In the genomic region with DNA sequence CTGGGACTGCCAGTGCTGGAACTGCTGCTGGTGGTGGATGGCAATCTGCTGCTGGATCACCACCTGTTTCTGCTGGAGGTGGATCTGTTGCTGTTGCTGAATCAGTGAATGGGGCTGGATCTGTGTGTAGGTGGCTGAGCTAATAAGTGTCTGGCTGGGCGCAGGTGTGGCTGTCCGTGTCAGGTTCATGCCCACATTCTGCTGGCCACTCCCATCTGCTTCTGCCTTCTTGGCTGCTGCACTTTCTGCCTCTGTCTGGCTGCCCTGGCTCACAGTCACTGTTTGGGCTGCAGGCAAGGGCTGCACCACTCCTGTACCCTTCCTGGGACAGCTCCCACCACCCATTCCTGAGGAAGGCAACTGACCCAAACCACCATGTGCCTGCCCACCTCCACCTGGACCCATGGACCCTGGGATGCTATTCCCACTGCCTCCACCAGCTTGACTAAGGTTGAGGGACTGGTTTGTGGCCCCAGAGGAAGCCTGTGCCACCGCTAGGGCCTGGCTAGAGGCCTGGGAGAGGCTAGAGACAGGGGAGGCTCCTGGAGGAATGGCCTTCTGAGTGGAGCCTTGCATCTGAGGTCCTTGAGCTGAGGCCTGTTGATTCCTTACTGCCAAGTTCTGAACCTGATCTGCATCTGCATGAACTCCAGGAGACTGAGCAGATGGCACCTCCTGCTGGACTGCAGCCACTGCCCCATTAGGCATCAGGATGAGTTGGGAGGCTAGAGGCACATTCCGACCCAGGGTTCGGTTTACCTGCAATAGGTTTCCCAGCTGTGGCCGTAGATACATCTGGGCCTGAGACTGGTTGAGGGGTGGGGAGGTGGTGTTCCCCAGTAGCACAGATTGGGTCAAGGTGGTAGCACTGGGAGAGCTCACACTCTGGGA, we compare ENCODE assay signal across 14 cellular contexts. TPM values are rescaled to one million over a fixed set of nuclear protein-coding genes. Genes with fewer than 3 reads are reported as not detected.
DNase-seq lines count a peak whose midpoint lies in the region; ATAC-seq, FAIRE-seq and TF ChIP-seq lines count a peak whose summit lies in the region.
"Not testable (repeated sequence)": the region's sequence is repeated elsewhere in the genome, so short reads cannot be mapped to it uniquely, and the experiment has no call there.
"Had no signal": no experiment of that assay in that cellular context is flagged by ENCODE, and none has a peak within 500 bp of the region (broad histone marks: within the 10 kb centered on the region; RNA-seq: fewer than 3 reads in every experiment).

No MANE protein-coding gene starts in this region.

- 100% methylated on average over 2 of the region's 6 CpGs for WGBS in HepG2 (ENCODE audit: low lambda C conversion rate)

- H3K36me3 Mint-ChIP-seq in WTC11; nephron (ENCODE audit: low read depth); stimulated activated memory B cell treated with anti-CD40 and anti-IgM and Interleukin-4, amounts not matched to agents 10 μg/mL and 1 μg/mL and 100 μg/mL, for 72 hours: not testable (repeated sequence)

- H3K4me1 ChIP-seq in HepG2 (ENCODE audit: insufficient read depth, low read length) = not testable (repeated sequence)

- not testable (repeated sequence) for BruUV-seq in HepG2 (replicated peaks; lab: Mats Ljungman, UMichigan)

- H3K79me2 ChIP-seq in HepG2 (ENCODE audit: insufficient read depth, low read length) = not testable (repeated sequence)

- H2AFZ ChIP-seq in HepG2 (ENCODE audit: low read length) = not testable (repeated sequence)

- H3K27ac Mint-ChIP-seq in WTC11; nephron; stimulated activated memory B cell treated with anti-CD40 and anti-IgM and Interleukin-4, amounts not matched to agents 10 μg/mL and 1 μg/mL and 100 μg/mL, for 72 hours: not testable (repeated sequence)

- not testable (repeated sequence) for H3K9me3 ChIP-seq in HepG2 (ENCODE audit: low read length)

- TF ChIP-seq RAD21 in Ishikawa (IDR thresholded peaks at IDR 0.05; ENCODE audit: low read depth) = peak; percentile 20; the same call in 1 of the 2 replicates
- not testable (repeated sequence) for TF ChIP-seq RAD21 in HepG2 (CRISPR knock-in tag; IDR thresholded peaks at IDR 0.05)

- H3K27ac ChIP-seq in HepG2 (ENCODE audit: extremely low read length, insufficient read depth, low read length) = not testable (repeated sequence)

- FAIRE-seq in HepG2 (lab: Jason Lieb, UNC) = not testable (repeated sequence)
- peak; percentile 73 for FAIRE-seq in urothelium cell line (lab: Jason Lieb, UNC)

- TF ChIP-seq EP300 in Ishikawa (IDR thresholded peaks at IDR 0.05; ENCODE audit: borderline replicate concordance); HepG2 (IDR thresholded peaks at IDR 0.05; ENCODE audit: low read depth in 2 of 2, low read length in 2 of 2); HepG2 (CRISPR knock-in tag; IDR thresholded peaks at IDR 0.05; ENCODE audit: borderline replicate concordance): not testable (repeated sequence)

- not testable (repeated sequence) for H3K9me3 Mint-ChIP-seq in WTC11; nephron; stimulated activated memory B cell treated with anti-CD40 and anti-IgM and Interleukin-4, amounts not matched to agents 10 μg/mL and 1 μg/mL and 100 μg/mL, for 72 hours

- H3K27me3 ChIP-seq in HepG2 (ENCODE audit: control insufficient read depth in 1 of 2, insufficient read depth in 2 of 2, low read length in 2 of 2) = not testable (repeated sequence)

- H3K4me3 ChIP-seq in HepG2 (replicated peaks in 1 of 3; ENCODE audit: insufficient read depth in 1 of 3, low read depth in 2 of 3, low read length in 3 of 3) = not testable (repeated sequence)

- intact Hi-C loops in HepG2 (cut with micrococcal nuclease; ENCODE audit: unreplicated experiment) = not testable (repeated sequence)

- peaks cover 20% of the 10 kb centered on the region for H3K4me1 Mint-ChIP-seq in WTC11
- H3K4me1 Mint-ChIP-seq in nephron; stimulated activated memory B cell treated with anti-CD40 and anti-IgM and Interleukin-4, amounts not matched to agents 10 μg/mL and 1 μg/mL and 100 μg/mL, for 72 hours: not testable (repeated sequence)

- not testable (repeated sequence) for H3K4me2 ChIP-seq in HepG2 (ENCODE audit: low read depth, low read length)

- POLR2A ChIA-PET in WTC11 (lab: Charles Lee); HepG2 (lab: Yijun Ruan, JAX): not testable (repeated sequence)

- not testable (repeated sequence) for TF ChIP-seq CTCF in WTC11 (IDR thresholded peaks at IDR 0.05); nephron (IDR thresholded peaks at IDR 0.05; ENCODE audit: unreplicated experiment in 3 of 3)
- TF ChIP-seq CTCF in HepG2 (CRISPR knock-in tag; IDR thresholded peaks at IDR 0.05) = peak; percentile 17; the same call in 1 of the 2 replicates

- H3K9ac ChIP-seq in HepG2 (ENCODE audit: insufficient read depth, low read depth, low read length) = not testable (repeated sequence)

- TF ChIP-seq POLR2A in HepG2 (IDR thresholded peaks at IDR 0.05; ENCODE audit: insufficient read depth in 1 of 2, low read depth in 2 of 2, low read length in 2 of 2) = not testable (repeated sequence)

- CTCF ChIA-PET in WTC11 (lab: Charles Lee); HepG2 (lab: Yijun Ruan, JAX; ENCODE audit: low intra/inter-chr PET ratio, low total read pairs): not testable (repeated sequence)

- in situ Hi-C loops in HepG2 (cut with HindIII; ENCODE audit: extremely low pct_ligation_motif_present, low pct_unique_long_range_greater_than_20kb) = not testable (repeated sequence)

- H4K20me1 ChIP-seq in HepG2 (ENCODE audit: insufficient read depth, low read length) = not testable (repeated sequence)

- DNase-seq in Daoy (ENCODE audit: low read depth) = peak; percentile 4
- DNase-seq in WTC11 (ENCODE audit: low spot score) = peak; percentile 19
- not testable (repeated sequence) for DNase-seq in HepG2 (ENCODE audit: low spot score); urothelium cell line (ENCODE audit: low spot score)

- not testable (repeated sequence) for H3K36me3 ChIP-seq in HepG2 (replicated peaks in 1 of 2; ENCODE audit: control insufficient read depth in 1 of 2, insufficient read depth in 2 of 2, low read length in 2 of 2)

- H3K27me3 Mint-ChIP-seq in WTC11 (ENCODE audit: low read depth); nephron (ENCODE audit: low read depth): not testable (repeated sequence)
- peaks cover 37% of the 10 kb centered on the region for H3K27me3 Mint-ChIP-seq in stimulated activated memory B cell treated with anti-CD40 and anti-IgM and Interleukin-4, amounts not matched to agents 10 μg/mL and 1 μg/mL and 100 μg/mL, for 72 hours

- ATAC-seq in WTC11 (peak; percentile 11), esophagus mucosa (peak; percentile 69), HepG2 (peak; percentile 60)
- ATAC-seq in stimulated activated memory B cell treated with anti-CD40 and anti-IgM and Interleukin-4, amounts not matched to agents 10 μg/mL and 1 μg/mL and 100 μg/mL, for 72 hours = peak; percentile 7

- H3K4me3 Mint-ChIP-seq in WTC11; stimulated activated memory B cell treated with anti-CD40 and anti-IgM and Interleukin-4, amounts not matched to agents 10 μg/mL and 1 μg/mL and 100 μg/mL, for 72 hours: not testable (repeated sequence)
- peak overlapping the region in 2 of 3 experiments; percentile 25 to 40 for H3K4me3 Mint-ChIP-seq in nephron

RNA-seq across cellular contexts. Expression of gene OR6C76, which starts 12.3 kb away (rescaled TPM):
- total RNA-seq in Daoy (2014; rRNA removed; shearing (Covaris generic)) = not detected in 2 replicates
- total RNA-seq in WTC11 (2021) (not detected in 3 replicates), esophagus mucosa (not detected), HepG2 (2016; rRNA removed; fragmentation: Illumina TruSeq; extraction: Trizol) (not detected in 2 replicates)
- total RNA-seq in HepG2 (2016; cell fraction: cytosol; rRNA removed; fragmentation: Illumina TruSeq; extraction: Trizol; ENCODE audit: low read depth) = not detected in 2 replicates
- not detected in 2 replicates for total RNA-seq in HepG2 (2016; cell fraction: insoluble cytoplasmic fraction; rRNA removed; fragmentation: Illumina TruSeq; extraction: Trizol)
- total RNA-seq in HepG2 (2016; cell fraction: membrane; rRNA removed; fragmentation: Illumina TruSeq; extraction: Trizol) = not detected in 2 replicates
- total RNA-seq in HepG2 (2016; cell fraction: nucleus; rRNA removed; fragmentation: Illumina TruSeq; extraction: Trizol) = not detected in 2 replicates
- polyA plus RNA-seq in HepG2 (2011; rRNA removed) = not detected in 2 replicates
- polyA plus RNA-seq in HepG2 (2011; cell fraction: cytosol; rRNA removed) = not detected in 2 replicates
- not detected in 2 replicates for polyA plus RNA-seq in HepG2 (2011; cell fraction: nucleus; rRNA removed)
- not detected in 2 replicates for polyA plus RNA-seq in HepG2 (2012)
- not detected in 2 replicates for polyA plus RNA-seq in HepG2 (2016; cell fraction: cytosol; fragmentation: Illumina TruSeq; extraction: Trizol; ENCODE audit: low read depth)
- polyA plus RNA-seq in HepG2 (2016; cell fraction: insoluble cytoplasmic fraction; fragmentation: Illumina TruSeq; extraction: Trizol; ENCODE audit: low read depth) = not detected in 2 replicates
- polyA plus RNA-seq in HepG2 (2016; cell fraction: membrane; fragmentation: Illumina TruSeq; extraction: Trizol; ENCODE audit: low read depth) = not detected in 2 replicates
- not detected in 2 replicates for polyA plus RNA-seq in HepG2 (2016; cell fraction: nucleus; fragmentation: Illumina TruSeq; extraction: Trizol; ENCODE audit: insufficient read depth, low read depth)
- polyA minus RNA-seq in HepG2 (2011; rRNA and poly(A)+ RNA removed; ENCODE audit: low replicate concordance) = not detected in 2 replicates
- not detected in 2 replicates for polyA minus RNA-seq in HepG2 (2011; cell fraction: cytosol; rRNA and poly(A)+ RNA removed)
- not detected in 2 replicates for polyA minus RNA-seq in HepG2 (2011; cell fraction: nucleus; rRNA and poly(A)+ RNA removed)
- total RNA-seq: CD8-positive, alpha-beta T cell; IMR-90 had no signal
- polyA plus RNA-seq: A549, AG04450, BJ, CD14-positive monocyte, IMR-90 had no signal

RNA-seq across cellular contexts. Expression of gene OR6C65, which starts 13.4 kb away (rescaled TPM):
- total RNA-seq in Daoy (2014; rRNA removed; shearing (Covaris generic)) = not detected in 2 replicates
- total RNA-seq in WTC11 (2021) = not detected in 3 replicates
- not detected for total RNA-seq in esophagus mucosa
- not detected in 2 replicates for total RNA-seq in HepG2 (2016; rRNA removed; fragmentation: Illumina TruSeq; extraction: Trizol)
- total RNA-seq in HepG2 (2016; cell fraction: cytosol; rRNA removed; fragmentation: Illumina TruSeq; extraction: Trizol; ENCODE audit: low read depth) = not detected in 2 replicates
- not detected in 2 replicates for total RNA-seq in HepG2 (2016; cell fraction: insoluble cytoplasmic fraction; rRNA removed; fragmentation: Illumina TruSeq; extraction: Trizol)
- not detected in 2 replicates for total RNA-seq in HepG2 (2016; cell fraction: membrane; rRNA removed; fragmentation: Illumina TruSeq; extraction: Trizol)
- total RNA-seq in HepG2 (2016; cell fraction: nucleus; rRNA removed; fragmentation: Illumina TruSeq; extraction: Trizol) = not detected in 2 replicates
- polyA plus RNA-seq in HepG2 (2011; rRNA removed) = not detected in 2 replicates
- not detected in 2 replicates for polyA plus RNA-seq in HepG2 (2011; cell fraction: cytosol; rRNA removed)
- not detected in 2 replicates for polyA plus RNA-seq in HepG2 (2011; cell fraction: nucleus; rRNA removed)
- not detected in 2 replicates for polyA plus RNA-seq in HepG2 (2012)
- polyA plus RNA-seq in HepG2 (2016; cell fraction: cytosol; fragmentation: Illumina TruSeq; extraction: Trizol; ENCODE audit: low read depth) = not detected in 2 replicates
- not detected in 2 replicates for polyA plus RNA-seq in HepG2 (2016; cell fraction: insoluble cytoplasmic fraction; fragmentation: Illumina TruSeq; extraction: Trizol; ENCODE audit: low read depth)
- polyA plus RNA-seq in HepG2 (2016; cell fraction: membrane; fragmentation: Illumina TruSeq; extraction: Trizol; ENCODE audit: low read depth) = not detected in 2 replicates
- not detected in 2 replicates for polyA plus RNA-seq in HepG2 (2016; cell fraction: nucleus; fragmentation: Illumina TruSeq; extraction: Trizol; ENCODE audit: insufficient read depth, low read depth)
- not detected in 2 replicates for polyA minus RNA-seq in HepG2 (2011; rRNA and poly(A)+ RNA removed; ENCODE audit: low replicate concordance)
- not detected in 2 replicates for polyA minus RNA-seq in HepG2 (2011; cell fraction: cytosol; rRNA and poly(A)+ RNA removed)
- not detected in 2 replicates for polyA minus RNA-seq in HepG2 (2011; cell fraction: nucleus; rRNA and poly(A)+ RNA removed)
- total RNA-seq: CD8-positive, alpha-beta T cell; IMR-90 had no signal
- polyA plus RNA-seq: A549, AG04450, BJ, CD14-positive monocyte, IMR-90 had no signal

RNA-seq across cellular contexts. Expression of gene OR6C2, which starts 30.1 kb away (rescaled TPM):
- not detected in 2 replicates for total RNA-seq in Daoy (2014; rRNA removed; shearing (Covaris generic))
- not detected in 3 replicates for total RNA-seq in WTC11 (2021)
- 0.12 TPM for total RNA-seq in esophagus mucosa
- not detected in 2 replicates for total RNA-seq in HepG2 (2016; rRNA removed; fragmentation: Illumina TruSeq; extraction: Trizol)
- not detected in 2 replicates for total RNA-seq in HepG2 (2016; cell fraction: cytosol; rRNA removed; fragmentation: Illumina TruSeq; extraction: Trizol; ENCODE audit: low read depth)
- not detected in 2 replicates for total RNA-seq in HepG2 (2016; cell fraction: insoluble cytoplasmic fraction; rRNA removed; fragmentation: Illumina TruSeq; extraction: Trizol)
- total RNA-seq in HepG2 (2016; cell fraction: membrane; rRNA removed; fragmentation: Illumina TruSeq; extraction: Trizol) = not detected in 2 replicates
- total RNA-seq in HepG2 (2016; cell fraction: nucleus; rRNA removed; fragmentation: Illumina TruSeq; extraction: Trizol) = not detected in 2 replicates
- polyA plus RNA-seq in HepG2 (2011; rRNA removed) = not detected in 2 replicates
- not detected in 2 replicates for polyA plus RNA-seq in HepG2 (2011; cell fraction: cytosol; rRNA removed)
- not detected in 2 replicates for polyA plus RNA-seq in HepG2 (2011; cell fraction: nucleus; rRNA removed)
- polyA plus RNA-seq in HepG2 (2012) = not detected in 2 replicates
- polyA plus RNA-seq in HepG2 (2016; cell fraction: cytosol; fragmentation: Illumina TruSeq; extraction: Trizol; ENCODE audit: low read depth) = not detected in 2 replicates
- not detected in 2 replicates for polyA plus RNA-seq in HepG2 (2016; cell fraction: insoluble cytoplasmic fraction; fragmentation: Illumina TruSeq; extraction: Trizol; ENCODE audit: low read depth)
- polyA plus RNA-seq in HepG2 (2016; cell fraction: membrane; fragmentation: Illumina TruSeq; extraction: Trizol; ENCODE audit: low read depth) = not detected in 2 replicates
- not detected in 2 replicates for polyA plus RNA-seq in HepG2 (2016; cell fraction: nucleus; fragmentation: Illumina TruSeq; extraction: Trizol; ENCODE audit: insufficient read depth, low read depth)
- not detected in 2 replicates for polyA minus RNA-seq in HepG2 (2011; rRNA and poly(A)+ RNA removed; ENCODE audit: low replicate concordance)
- not detected in 2 replicates for polyA minus RNA-seq in HepG2 (2011; cell fraction: cytosol; rRNA and poly(A)+ RNA removed)
- polyA minus RNA-seq in HepG2 (2011; cell fraction: nucleus; rRNA and poly(A)+ RNA removed) = not detected in 2 replicates
- total RNA-seq: CD8-positive, alpha-beta T cell; IMR-90 had no signal
- polyA plus RNA-seq: A549, AG04450, BJ, IMR-90 had no signal

RNA-seq across cellular contexts. Expression of gene OR6C75, which starts 51.0 kb away (rescaled TPM):
- not detected in 2 replicates for total RNA-seq in Daoy (2014; rRNA removed; shearing (Covaris generic))
- total RNA-seq in WTC11 (2021) (not detected in 3 replicates), esophagus mucosa (not detected), HepG2 (2016; rRNA removed; fragmentation: Illumina TruSeq; extraction: Trizol) (not detected in 2 replicates)
- total RNA-seq in HepG2 (2016; cell fraction: cytosol; rRNA removed; fragmentation: Illumina TruSeq; extraction: Trizol; ENCODE audit: low read depth) = not detected in 2 replicates
- total RNA-seq in HepG2 (2016; cell fraction: insoluble cytoplasmic fraction; rRNA removed; fragmentation: Illumina TruSeq; extraction: Trizol) = not detected in 2 replicates
- total RNA-seq in HepG2 (2016; cell fraction: membrane; rRNA removed; fragmentation: Illumina TruSeq; extraction: Trizol) = not detected in 2 replicates
- total RNA-seq in HepG2 (2016; cell fraction: nucleus; rRNA removed; fragmentation: Illumina TruSeq; extraction: Trizol) = not detected in 2 replicates
- polyA plus RNA-seq in HepG2 (2011; rRNA removed) = not detected in 2 replicates
- not detected in 2 replicates for polyA plus RNA-seq in HepG2 (2011; cell fraction: cytosol; rRNA removed)
- not detected in 2 replicates for polyA plus RNA-seq in HepG2 (2011; cell fraction: nucleus; rRNA removed)
- not detected in 2 replicates for polyA plus RNA-seq in HepG2 (2012)
- polyA plus RNA-seq in HepG2 (2016; cell fraction: cytosol; fragmentation: Illumina TruSeq; extraction: Trizol; ENCODE audit: low read depth) = not detected in 2 replicates
- not detected in 2 replicates for polyA plus RNA-seq in HepG2 (2016; cell fraction: insoluble cytoplasmic fraction; fragmentation: Illumina TruSeq; extraction: Trizol; ENCODE audit: low read depth)
- not detected in 2 replicates for polyA plus RNA-seq in HepG2 (2016; cell fraction: membrane; fragmentation: Illumina TruSeq; extraction: Trizol; ENCODE audit: low read depth)
- polyA plus RNA-seq in HepG2 (2016; cell fraction: nucleus; fragmentation: Illumina TruSeq; extraction: Trizol; ENCODE audit: insufficient read depth, low read depth) = not detected in 2 replicates
- polyA minus RNA-seq in HepG2 (2011; rRNA and poly(A)+ RNA removed; ENCODE audit: low replicate concordance) = not detected in 2 replicates
- polyA minus RNA-seq in HepG2 (2011; cell fraction: cytosol; rRNA and poly(A)+ RNA removed) = not detected in 2 replicates
- polyA minus RNA-seq in HepG2 (2011; cell fraction: nucleus; rRNA and poly(A)+ RNA removed) = not detected in 2 replicates
- total RNA-seq: CD8-positive, alpha-beta T cell; IMR-90 had no signal
- polyA plus RNA-seq: A549, AG04450, BJ, CD14-positive monocyte, IMR-90 had no signal

RNA-seq across cellular contexts. Expression of gene OR6C70, which starts 56.2 kb away (rescaled TPM):
- 0.29 TPM in 1 of 2 replicates, not detected in the other for total RNA-seq in Daoy (2014; rRNA removed; shearing (Covaris generic))
- total RNA-seq in WTC11 (2021) (not detected in 3 replicates), esophagus mucosa (not detected), HepG2 (2016; rRNA removed; fragmentation: Illumina TruSeq; extraction: Trizol) (not detected in 2 replicates)
- not detected in 2 replicates for total RNA-seq in HepG2 (2016; cell fraction: cytosol; rRNA removed; fragmentation: Illumina TruSeq; extraction: Trizol; ENCODE audit: low read depth)
- not detected in 2 replicates for total RNA-seq in HepG2 (2016; cell fraction: insoluble cytoplasmic fraction; rRNA removed; fragmentation: Illumina TruSeq; extraction: Trizol)
- total RNA-seq in HepG2 (2016; cell fraction: membrane; rRNA removed; fragmentation: Illumina TruSeq; extraction: Trizol) = not detected in 2 replicates
- not detected in 2 replicates for total RNA-seq in HepG2 (2016; cell fraction: nucleus; rRNA removed; fragmentation: Illumina TruSeq; extraction: Trizol)
- not detected in 2 replicates for polyA plus RNA-seq in HepG2 (2011; rRNA removed)
- not detected in 2 replicates for polyA plus RNA-seq in HepG2 (2011; cell fraction: cytosol; rRNA removed)
- not detected in 2 replicates for polyA plus RNA-seq in HepG2 (2011; cell fraction: nucleus; rRNA removed)
- polyA plus RNA-seq in HepG2 (2012) = not detected in 2 replicates
- not detected in 2 replicates for polyA plus RNA-seq in HepG2 (2016; cell fraction: cytosol; fragmentation: Illumina TruSeq; extraction: Trizol; ENCODE audit: low read depth)
- not detected in 2 replicates for polyA plus RNA-seq in HepG2 (2016; cell fraction: insoluble cytoplasmic fraction; fragmentation: Illumina TruSeq; extraction: Trizol; ENCODE audit: low read depth)
- polyA plus RNA-seq in HepG2 (2016; cell fraction: membrane; fragmentation: Illumina TruSeq; extraction: Trizol; ENCODE audit: low read depth) = not detected in 2 replicates
- polyA plus RNA-seq in HepG2 (2016; cell fraction: nucleus; fragmentation: Illumina TruSeq; extraction: Trizol; ENCODE audit: insufficient read depth, low read depth) = not detected in 2 replicates
- polyA minus RNA-seq in HepG2 (2011; rRNA and poly(A)+ RNA removed; ENCODE audit: low replicate concordance) = not detected in 2 replicates
- polyA minus RNA-seq in HepG2 (2011; cell fraction: cytosol; rRNA and poly(A)+ RNA removed) = not detected in 2 replicates
- not detected in 2 replicates for polyA minus RNA-seq in HepG2 (2011; cell fraction: nucleus; rRNA and poly(A)+ RNA removed)
- total RNA-seq: CD8-positive, alpha-beta T cell; IMR-90 had no signal
- polyA plus RNA-seq: A549, AG04450, BJ, CD14-positive monocyte, IMR-90 had no signal

Comparison
In these comparisons a context has a peak if more than half of its experiments do, and no peak if none do; other contexts are left out.
1. ATAC-seq: peak in every context shown above with its lines; median percentile 69 in esophagus mucosa; 60 in HepG2; 11 in WTC11; 7 in stimulated activated memory B cell treated with anti-CD40 and anti-IgM and Interleukin-4, amounts not matched to agents 10 μg/mL and 1 μg/mL and 100 μg/mL, for 72 hours.